15 cellular contexts compared by ENCODE assay signal in genomic region chr4:679571-680083, GRCh38. TPM values are rescaled to one million over a fixed set of nuclear protein-coding genes. Genes with fewer than 3 reads are reported as not detected.
A peak's percentile ranks its signal among the peaks of the same experiment; 100 is the strongest.
DNase-seq lines count a peak whose midpoint lies in the region; ATAC-seq, FAIRE-seq and TF ChIP-seq lines count a peak whose summit lies in the region.
"Had no signal": no experiment of that assay in that cellular context is flagged by ENCODE, and none has a peak within 500 bp of the region (broad histone marks: within the 10 kb centered on the region; RNA-seq: fewer than 3 reads in every experiment).

No MANE protein-coding gene starts in this region.

- H3K36me3 Mint-ChIP-seq in astrocyte (ENCODE audit: low read depth, unreplicated experiment) (no peaks in the 10 kb centered on the region), neural crest cell (ENCODE audit: low read depth) (no peaks in the 10 kb centered on the region)
- no peaks in the 10 kb centered on the region for H3K36me3 Mint-ChIP-seq in CD8-positive, alpha-beta T cell

- no peak overlapping the region for H3K4me3 Mint-ChIP-seq in astrocyte (ENCODE audit: unreplicated experiment)
- H3K4me3 Mint-ChIP-seq in neural crest cell, result peak overlapping the region; percentile 44
- no peak overlapping the region for H3K4me3 Mint-ChIP-seq in CD8-positive, alpha-beta T cell

- H3K27ac Mint-ChIP-seq in astrocyte (ENCODE audit: unreplicated experiment), result peak overlapping the region; percentile 53
- no peak overlapping the region for H3K27ac Mint-ChIP-seq in neural crest cell (ENCODE audit: unreplicated experiment)
- no peak overlapping the region for H3K27ac Mint-ChIP-seq in CD8-positive, alpha-beta T cell

- BruUV-seq in HepG2 (replicated peaks; lab: Mats Ljungman, UMichigan), result no TSS peak

- H3K36me3 ChIP-seq in HepG2 (replicated peaks in 1 of 2; ENCODE audit: control insufficient read depth in 1 of 2, insufficient read depth in 2 of 2, low read length in 2 of 2), result no peaks in the 10 kb centered on the region
- H3K36me3 ChIP-seq in right lobe of liver, result no peaks in the 10 kb centered on the region
- H3K36me3 ChIP-seq in astrocyte (ENCODE audit: insufficient read depth, low read length), result no peaks in the 10 kb centered on the region
- no peaks in the 10 kb centered on the region for H3K36me3 ChIP-seq in CD8-positive, alpha-beta T cell (ENCODE audit: insufficient read depth, low read length)
- H3K36me3 ChIP-seq in smooth muscle cell (ENCODE audit: low read depth), result no peaks in the 10 kb centered on the region

- H3K9me3 ChIP-seq in HepG2 (ENCODE audit: low read length) (no peaks in the 10 kb centered on the region), right lobe of liver (no peaks in the 10 kb centered on the region), astrocyte (ENCODE audit: insufficient read depth, low read depth, low read length) (no peaks in the 10 kb centered on the region), smooth muscle cell (replicated peaks; ENCODE audit: low read depth) (no peaks in the 10 kb centered on the region)
- H3K9me3 ChIP-seq in CD8-positive, alpha-beta T cell (ENCODE audit: low read length), result no peaks in the 10 kb centered on the region
- H3K9me3 ChIP-seq: A549 had no signal

- H2AFZ ChIP-seq in HepG2 (ENCODE audit: low read length), result no peak overlapping the region
- no peak overlapping the region for H2AFZ ChIP-seq in astrocyte (ENCODE audit: low read depth, low read length)
- H2AFZ ChIP-seq in smooth muscle cell (ENCODE audit: low read depth), result no peak overlapping the region

- FAIRE-seq in HepG2 (lab: Jason Lieb, UNC) (no peak), astrocyte (lab: Jason Lieb, UNC) (no peak)
- FAIRE-seq: A549 had no signal

- H3K4me3 ChIP-seq in HepG2 (replicated peaks in 1 of 3; ENCODE audit: insufficient read depth in 1 of 3, low read depth in 2 of 3, low read length in 3 of 3) (no peak overlapping the region), right lobe of liver (no peak overlapping the region), astrocyte (ENCODE audit: insufficient read depth, low read depth, low read length) (no peak overlapping the region), smooth muscle cell (no peak overlapping the region)
- H3K4me3 ChIP-seq in CD8-positive, alpha-beta T cell (ENCODE audit: low read depth, low read length), result no peak overlapping the region
- H3K4me3 ChIP-seq: A549 had no signal

- H3K4me1 ChIP-seq in HepG2 (ENCODE audit: insufficient read depth, low read length) (peaks cover 88% of the 10 kb centered on the region), right lobe of liver (peaks cover 0 to 12% (median 3%) of the 10 kb centered on the region in 4 donors), astrocyte (ENCODE audit: insufficient read depth, low read length) (peaks cover 13% of the 10 kb centered on the region), smooth muscle cell (ENCODE audit: low read depth) (peaks cover 15% of the 10 kb centered on the region)
- H3K4me1 ChIP-seq in CD8-positive, alpha-beta T cell (ENCODE audit: insufficient read depth, low read length), result peaks cover 22% of the 10 kb centered on the region

- TF ChIP-seq CTCF in HepG2 (CRISPR knock-in tag; IDR thresholded peaks at IDR 0.05) (no peak), right lobe of liver (IDR thresholded peaks at IDR 0.05) (no peak), astrocyte (IDR thresholded peaks at IDR 0.05; ENCODE audit: insufficient read depth, low read depth, low read length) (no peak), neural crest cell (conservative IDR thresholded peaks at IDR 0.05) (no peak), smooth muscle cell (IDR thresholded peaks at IDR 0.05; ENCODE audit: borderline replicate concordance, insufficient read depth, poor library complexity, severe bottlenecking) (no peak)
- no peak for TF ChIP-seq CTCF in CD8-positive, alpha-beta T cell (IDR thresholded peaks at IDR 0.05)

- CTCF ChIA-PET in HepG2 (lab: Yijun Ruan, JAX; ENCODE audit: low intra/inter-chr PET ratio, low total read pairs), result no interaction called here
- CTCF ChIA-PET in CD8-positive, alpha-beta T cell (lab: Charles Lee), result no interaction called here

- no peak for TF ChIP-seq RAD21 in HepG2 (CRISPR knock-in tag; IDR thresholded peaks at IDR 0.05)

- WGBS in HepG2 (ENCODE audit: low lambda C conversion rate), result no CpG with 5 or more reads among the region's 14 CpGs
- 60% methylated on average over 1 of the region's 14 CpGs for WGBS in right lobe of liver (ENCODE audit: insufficient coverage, low coverage, low lambda C conversion rate, missing lambda C conversion rate)
- 90% methylated on average over 14 of the region's 14 CpGs for WGBS in smooth muscle cell (ENCODE audit: low lambda C conversion rate)

- no peaks in the 10 kb centered on the region for H4K20me1 ChIP-seq in HepG2 (ENCODE audit: insufficient read depth, low read length)
- no peaks in the 10 kb centered on the region for H4K20me1 ChIP-seq in astrocyte (ENCODE audit: insufficient read depth, low read length)
- H4K20me1 ChIP-seq in smooth muscle cell (ENCODE audit: low read depth), result no peaks in the 10 kb centered on the region

- H3F3A ChIP-seq in smooth muscle cell (ENCODE audit: low read depth), result no peaks in the 10 kb centered on the region

- ATAC-seq in HepG2, result no peak
- ATAC-seq in right lobe of liver, result no peak
- ATAC-seq in CD8-positive, alpha-beta T cell, result no peak
- ATAC-seq: A549 had no signal

- peaks cover 7% of the 10 kb centered on the region for H3K79me2 ChIP-seq in HepG2 (ENCODE audit: insufficient read depth, low read length)
- H3K79me2 ChIP-seq in astrocyte (ENCODE audit: insufficient read depth, low read length), result peaks cover 10% of the 10 kb centered on the region
- peaks cover 6% of the 10 kb centered on the region for H3K79me2 ChIP-seq in smooth muscle cell (ENCODE audit: low read depth)

- H3K9ac ChIP-seq in HepG2 (ENCODE audit: insufficient read depth, low read depth, low read length) (no peak overlapping the region), astrocyte (ENCODE audit: low read length) (no peak overlapping the region), smooth muscle cell (ENCODE audit: low read depth) (no peak overlapping the region)
- H3K9ac ChIP-seq: KMS-11 had no signal

- H3K27me3 Mint-ChIP-seq in astrocyte (ENCODE audit: low read depth, unreplicated experiment), result no peaks in the 10 kb centered on the region
- H3K27me3 Mint-ChIP-seq in neural crest cell (ENCODE audit: low read depth), result no peaks in the 10 kb centered on the region
- H3K27me3 Mint-ChIP-seq in CD8-positive, alpha-beta T cell (ENCODE audit: low read depth), result no peaks in the 10 kb centered on the region

- intact Hi-C loops in HepG2 (cut with micrococcal nuclease; ENCODE audit: unreplicated experiment) (loop anchor here (10.0 kb wide), 1 partner anchor 205 kb away; no protein-coding TSS in a partner anchor), right lobe of liver (cut with DNase I) (no loop called here)
- intact Hi-C loops in CD8-positive, alpha-beta T cell (cut with DNase I, micrococcal nuclease), result loop anchor here in 1 of 2 experiments (10.0 kb wide), 1 partner anchor 175 kb away; no protein-coding TSS in a partner anchor

- POLR2A ChIA-PET in HepG2 (lab: Yijun Ruan, JAX), result interaction anchor here (1.3 kb wide), 1 partner anchor 8 kb away, joined by 7 read pairs; no protein-coding TSS in a partner anchor
- POLR2A ChIA-PET in CD8-positive, alpha-beta T cell (lab: Charles Lee), result no interaction called here

- peak in 1 of 2 experiments; percentile 24; a peak in 1 of 4 replicates for TF ChIP-seq POLR2A in HepG2 (IDR thresholded peaks at IDR 0.05; ENCODE audit: insufficient read depth in 1 of 2, low read depth in 2 of 2, low read length in 2 of 2)
- TF ChIP-seq POLR2A in right lobe of liver (IDR thresholded peaks at IDR 0.05), result no peak

- in situ Hi-C loops in HepG2 (cut with HindIII; ENCODE audit: extremely low pct_ligation_motif_present, low pct_unique_long_range_greater_than_20kb), result no loop called here

- H3K27ac ChIP-seq in HepG2 (ENCODE audit: extremely low read length, insufficient read depth, low read length) (no peak overlapping the region), right lobe of liver (no peak overlapping the region), astrocyte (ENCODE audit: low read depth, low read length) (no peak overlapping the region), smooth muscle cell (ENCODE audit: low read depth) (no peak overlapping the region)
- no peak overlapping the region for H3K27ac ChIP-seq in CD8-positive, alpha-beta T cell (ENCODE audit: low read depth, low read length)
- H3K27ac ChIP-seq: A549, KMS-11 had no signal

- H3K9me3 Mint-ChIP-seq in astrocyte (ENCODE audit: unreplicated experiment), result no peaks in the 10 kb centered on the region
- H3K9me3 Mint-ChIP-seq in neural crest cell, result no peaks in the 10 kb centered on the region
- no peaks in the 10 kb centered on the region for H3K9me3 Mint-ChIP-seq in CD8-positive, alpha-beta T cell

- H3K4me2 ChIP-seq in HepG2 (ENCODE audit: low read depth, low read length) (no peak overlapping the region), astrocyte (ENCODE audit: low read length) (no peak overlapping the region), smooth muscle cell (no peak overlapping the region)
- H3K4me2 ChIP-seq: A549, KMS-11 had no signal

- H3K4me1 Mint-ChIP-seq in astrocyte (ENCODE audit: low read depth, unreplicated experiment) (peaks cover 8% of the 10 kb centered on the region), neural crest cell (no peaks in the 10 kb centered on the region)
- H3K4me1 Mint-ChIP-seq in CD8-positive, alpha-beta T cell (ENCODE audit: low read depth), result peaks cover 10% of the 10 kb centered on the region

- TF ChIP-seq EP300 in HepG2 (IDR thresholded peaks at IDR 0.05; ENCODE audit: low read depth in 2 of 2, low read length in 2 of 2) (no peak), HepG2 (CRISPR knock-in tag; IDR thresholded peaks at IDR 0.05; ENCODE audit: borderline replicate concordance) (no peak)

- no peaks in the 10 kb centered on the region for H3K27me3 ChIP-seq in HepG2 (ENCODE audit: control insufficient read depth in 1 of 2, insufficient read depth in 2 of 2, low read length in 2 of 2)
- H3K27me3 ChIP-seq in right lobe of liver, result no peaks in the 10 kb centered on the region
- H3K27me3 ChIP-seq in astrocyte (ENCODE audit: insufficient read depth, low read length), result no peaks in the 10 kb centered on the region
- no peaks in the 10 kb centered on the region for H3K27me3 ChIP-seq in CD8-positive, alpha-beta T cell (ENCODE audit: insufficient read depth, low read length)
- H3K27me3 ChIP-seq in smooth muscle cell (ENCODE audit: low read depth), result no peaks in the 10 kb centered on the region

- DNase-seq in HepG2 (ENCODE audit: low spot score) (no peak), right lobe of liver (no peak), astrocyte (ENCODE audit: low read depth) (no peak), neural crest cell (ENCODE audit: low read depth, low spot score) (no peak), NCI-H2196 treated with DMSO at 0.1 percent for 48 hours (lab: John Stamatoyannopoulos, UW; ENCODE audit: unreplicated experiment) (no peak), smooth muscle cell (lab: John Stamatoyannopoulos, UW; ENCODE audit: unreplicated experiment) (no peak)
- no peak for DNase-seq in CD8-positive, alpha-beta T cell
- DNase-seq: C1 segment of cervical spinal cord, NCI-H1436, NCI-H2029, NCI-H2171 treated with DMSO at 0.1 percent for 48 hours, NCI-H510A treated with DMSO at 0.1 percent for 48 hours had no signal

RNA-seq across cellular contexts. Expression of gene MYL5, which starts 5.3 kb away (rescaled TPM):
- 11.0 and 16.0 TPM in 2 replicates for total RNA-seq in HepG2 (2016; rRNA removed; fragmentation: Illumina TruSeq; extraction: Trizol)
- total RNA-seq in HepG2 (2016; cell fraction: cytosol; rRNA removed; fragmentation: Illumina TruSeq; extraction: Trizol; ENCODE audit: low read depth), result 6.7 and 8.0 TPM in 2 replicates
- 10.1 and 16.2 TPM in 2 replicates for total RNA-seq in HepG2 (2016; cell fraction: insoluble cytoplasmic fraction; rRNA removed; fragmentation: Illumina TruSeq; extraction: Trizol)
- total RNA-seq in HepG2 (2016; cell fraction: membrane; rRNA removed; fragmentation: Illumina TruSeq; extraction: Trizol), result 7.6 and 8.2 TPM in 2 replicates
- total RNA-seq in HepG2 (2016; cell fraction: nucleus; rRNA removed; fragmentation: Illumina TruSeq; extraction: Trizol), result 15.9 and 16.6 TPM in 2 replicates
- 6.5 and 11.5 TPM in 2 replicates for polyA plus RNA-seq in HepG2 (2011; rRNA removed)
- 4.1 and 4.4 TPM in 2 replicates for polyA plus RNA-seq in HepG2 (2011; cell fraction: cytosol; rRNA removed)
- 40.0 and 46.9 TPM in 2 replicates for polyA plus RNA-seq in HepG2 (2011; cell fraction: nucleus; rRNA removed)
- polyA plus RNA-seq in HepG2 (2012), result 7.4 and 8.9 TPM in 2 replicates
- polyA plus RNA-seq in HepG2 (2016; cell fraction: cytosol; fragmentation: Illumina TruSeq; extraction: Trizol; ENCODE audit: low read depth), result 4.4 and 5.5 TPM in 2 replicates
- polyA plus RNA-seq in HepG2 (2016; cell fraction: insoluble cytoplasmic fraction; fragmentation: Illumina TruSeq; extraction: Trizol; ENCODE audit: low read depth), result 8.5 and 12.2 TPM in 2 replicates
- polyA plus RNA-seq in HepG2 (2016; cell fraction: membrane; fragmentation: Illumina TruSeq; extraction: Trizol; ENCODE audit: low read depth), result 4.9 and 6.3 TPM in 2 replicates
- polyA plus RNA-seq in HepG2 (2016; cell fraction: nucleus; fragmentation: Illumina TruSeq; extraction: Trizol; ENCODE audit: insufficient read depth, low read depth), result 33.7 and 41.8 TPM in 2 replicates
- polyA minus RNA-seq in HepG2 (2011; rRNA and poly(A)+ RNA removed; ENCODE audit: low replicate concordance), result 3.4 and 4.4 TPM in 2 replicates
- polyA minus RNA-seq in HepG2 (2011; cell fraction: cytosol; rRNA and poly(A)+ RNA removed), result 1.4 TPM in 1 of 2 replicates, not detected in the other
- 11.8 and 15.5 TPM in 2 replicates for polyA minus RNA-seq in HepG2 (2011; cell fraction: nucleus; rRNA and poly(A)+ RNA removed)
- total RNA-seq in right lobe of liver, result 1 to 10 TPM; 6.9 to 9.2 (median 8.4) TPM
- total RNA-seq in astrocyte, result 17.5 and 21.9 TPM in 2 replicates
- total RNA-seq in neural crest cell, result 10.6 and 10.8 TPM in 2 replicates
- total RNA-seq in CD8-positive, alpha-beta T cell, result 10 to 100 TPM; 27.2 to 28.7 TPM
- 6.8 and 22.1 TPM in 2 replicates for total RNA-seq in smooth muscle cell
- 6.7 and 12.5 TPM in 2 replicates for polyA plus RNA-seq in smooth muscle cell

RNA-seq across cellular contexts. Expression of gene ATP5ME, which starts 5.6 kb away (rescaled TPM):
- 753 and 1,048 TPM in 2 replicates for total RNA-seq in HepG2 (2016; rRNA removed; fragmentation: Illumina TruSeq; extraction: Trizol)
- 458 and 593 TPM in 2 replicates for total RNA-seq in HepG2 (2016; cell fraction: cytosol; rRNA removed; fragmentation: Illumina TruSeq; extraction: Trizol; ENCODE audit: low read depth)
- 792 and 1,109 TPM in 2 replicates for total RNA-seq in HepG2 (2016; cell fraction: insoluble cytoplasmic fraction; rRNA removed; fragmentation: Illumina TruSeq; extraction: Trizol)
- 613 and 660 TPM in 2 replicates for total RNA-seq in HepG2 (2016; cell fraction: membrane; rRNA removed; fragmentation: Illumina TruSeq; extraction: Trizol)
- total RNA-seq in HepG2 (2016; cell fraction: nucleus; rRNA removed; fragmentation: Illumina TruSeq; extraction: Trizol), result 219 and 249 TPM in 2 replicates
- polyA plus RNA-seq in HepG2 (2011; rRNA removed), result 301 and 305 TPM in 2 replicates
- 507 and 666 TPM in 2 replicates for polyA plus RNA-seq in HepG2 (2011; cell fraction: cytosol; rRNA removed)
- 133 and 152 TPM in 2 replicates for polyA plus RNA-seq in HepG2 (2011; cell fraction: nucleus; rRNA removed)
- polyA plus RNA-seq in HepG2 (2012), result 451 and 767 TPM in 2 replicates
- 482 and 603 TPM in 2 replicates for polyA plus RNA-seq in HepG2 (2016; cell fraction: cytosol; fragmentation: Illumina TruSeq; extraction: Trizol; ENCODE audit: low read depth)
- polyA plus RNA-seq in HepG2 (2016; cell fraction: insoluble cytoplasmic fraction; fragmentation: Illumina TruSeq; extraction: Trizol; ENCODE audit: low read depth), result 926 and 995 TPM in 2 replicates
- polyA plus RNA-seq in HepG2 (2016; cell fraction: membrane; fragmentation: Illumina TruSeq; extraction: Trizol; ENCODE audit: low read depth), result 496 and 594 TPM in 2 replicates
- 426 and 431 TPM in 2 replicates for polyA plus RNA-seq in HepG2 (2016; cell fraction: nucleus; fragmentation: Illumina TruSeq; extraction: Trizol; ENCODE audit: insufficient read depth, low read depth)
- polyA minus RNA-seq in HepG2 (2011; rRNA and poly(A)+ RNA removed; ENCODE audit: low replicate concordance), result 68.8 and 71.4 TPM in 2 replicates
- 62.0 and 63.6 TPM in 2 replicates for polyA minus RNA-seq in HepG2 (2011; cell fraction: cytosol; rRNA and poly(A)+ RNA removed)
- 23.6 and 38.7 TPM in 2 replicates for polyA minus RNA-seq in HepG2 (2011; cell fraction: nucleus; rRNA and poly(A)+ RNA removed)
- 100 to 1,000 TPM in 4 of 6 experiments, 10 to 100 TPM in 2; 78.2 to 225 (median 162) TPM for total RNA-seq in right lobe of liver
- 255 and 263 TPM in 2 replicates for total RNA-seq in astrocyte
- total RNA-seq in neural crest cell, result 278 and 281 TPM in 2 replicates
- 100 to 1,000 TPM; 113 to 114 TPM for total RNA-seq in CD8-positive, alpha-beta T cell
- 95.4 and 152 TPM in 2 replicates for total RNA-seq in smooth muscle cell
- polyA plus RNA-seq in smooth muscle cell, result 699 and 733 TPM in 2 replicates

RNA-seq across cellular contexts. Expression of gene SLC49A3, which starts 9.3 kb away (rescaled TPM):
- total RNA-seq in HepG2 (2016; rRNA removed; fragmentation: Illumina TruSeq; extraction: Trizol) (0.07 TPM in 1 of 2 replicates, not detected in the other), right lobe of liver (1 to 10 TPM; 2.9 to 9.0 (median 5.2) TPM), astrocyte (6.2 and 9.2 TPM in 2 replicates), neural crest cell (0.77 and 0.91 TPM in 2 replicates), smooth muscle cell (15.6 and 26.4 TPM in 2 replicates)
- not detected in 2 replicates for total RNA-seq in HepG2 (2016; cell fraction: cytosol; rRNA removed; fragmentation: Illumina TruSeq; extraction: Trizol; ENCODE audit: low read depth)
- 0.09 TPM in 1 of 2 replicates, not detected in the other for total RNA-seq in HepG2 (2016; cell fraction: insoluble cytoplasmic fraction; rRNA removed; fragmentation: Illumina TruSeq; extraction: Trizol)
- not detected in 2 replicates for total RNA-seq in HepG2 (2016; cell fraction: membrane; rRNA removed; fragmentation: Illumina TruSeq; extraction: Trizol)
- 0.62 TPM in 1 of 2 replicates, not detected in the other for total RNA-seq in HepG2 (2016; cell fraction: nucleus; rRNA removed; fragmentation: Illumina TruSeq; extraction: Trizol)
- polyA plus RNA-seq in HepG2 (2011; rRNA removed) (0.17 and 0.22 TPM in 2 replicates), smooth muscle cell (40.2 and 40.3 TPM in 2 replicates)
- polyA plus RNA-seq in HepG2 (2011; cell fraction: cytosol; rRNA removed), result 0.10 and 0.16 TPM in 2 replicates
- 1.9 and 2.5 TPM in 2 replicates for polyA plus RNA-seq in HepG2 (2011; cell fraction: nucleus; rRNA removed)
- 0.21 and 0.29 TPM in 2 replicates for polyA plus RNA-seq in HepG2 (2012)
- polyA plus RNA-seq in HepG2 (2016; cell fraction: cytosol; fragmentation: Illumina TruSeq; extraction: Trizol; ENCODE audit: low read depth), result 0.07 TPM in 1 of 2 replicates, not detected in the other
- not detected in 2 replicates for polyA plus RNA-seq in HepG2 (2016; cell fraction: insoluble cytoplasmic fraction; fragmentation: Illumina TruSeq; extraction: Trizol; ENCODE audit: low read depth)
- polyA plus RNA-seq in HepG2 (2016; cell fraction: membrane; fragmentation: Illumina TruSeq; extraction: Trizol; ENCODE audit: low read depth), result not detected in 2 replicates
- polyA plus RNA-seq in HepG2 (2016; cell fraction: nucleus; fragmentation: Illumina TruSeq; extraction: Trizol; ENCODE audit: insufficient read depth, low read depth), result 0.53 TPM in 1 of 2 replicates, not detected in the other
- 0.12 TPM in 1 of 2 replicates, not detected in the other for polyA minus RNA-seq in HepG2 (2011; rRNA and poly(A)+ RNA removed; ENCODE audit: low replicate concordance)
- polyA minus RNA-seq in HepG2 (2011; cell fraction: cytosol; rRNA and poly(A)+ RNA removed), result not detected in 2 replicates
- 0.25 and 0.26 TPM in 2 replicates for polyA minus RNA-seq in HepG2 (2011; cell fraction: nucleus; rRNA and poly(A)+ RNA removed)
- total RNA-seq in CD8-positive, alpha-beta T cell, result under 1 TPM; 0.69 to 0.73 TPM
- total RNA-seq: M059J had no signal

RNA-seq across cellular contexts. Expression of gene PCGF3, which starts 26.0 kb away (rescaled TPM):
- total RNA-seq in HepG2 (2016; rRNA removed; fragmentation: Illumina TruSeq; extraction: Trizol) (24.2 and 28.6 TPM in 2 replicates), right lobe of liver (10 to 100 TPM; 13.0 to 23.5 (median 14.7) TPM), astrocyte (61.1 and 65.7 TPM in 2 replicates), neural crest cell (58.5 and 61.2 TPM in 2 replicates), smooth muscle cell (45.4 and 57.5 TPM in 2 replicates)
- total RNA-seq in HepG2 (2016; cell fraction: cytosol; rRNA removed; fragmentation: Illumina TruSeq; extraction: Trizol; ENCODE audit: low read depth), result 16.2 and 16.7 TPM in 2 replicates
- total RNA-seq in HepG2 (2016; cell fraction: insoluble cytoplasmic fraction; rRNA removed; fragmentation: Illumina TruSeq; extraction: Trizol), result 22.5 and 27.7 TPM in 2 replicates
- total RNA-seq in HepG2 (2016; cell fraction: membrane; rRNA removed; fragmentation: Illumina TruSeq; extraction: Trizol), result 36.9 and 38.9 TPM in 2 replicates
- total RNA-seq in HepG2 (2016; cell fraction: nucleus; rRNA removed; fragmentation: Illumina TruSeq; extraction: Trizol), result 40.6 and 42.6 TPM in 2 replicates
- polyA plus RNA-seq in HepG2 (2011; rRNA removed) (66.2 and 80.8 TPM in 2 replicates), smooth muscle cell (29.6 and 30.9 TPM in 2 replicates)
- 32.3 and 37.9 TPM in 2 replicates for polyA plus RNA-seq in HepG2 (2011; cell fraction: cytosol; rRNA removed)
- 406 and 428 TPM in 2 replicates for polyA plus RNA-seq in HepG2 (2011; cell fraction: nucleus; rRNA removed)
- polyA plus RNA-seq in HepG2 (2012), result 37.8 and 47.7 TPM in 2 replicates
- 13.4 and 15.5 TPM in 2 replicates for polyA plus RNA-seq in HepG2 (2016; cell fraction: cytosol; fragmentation: Illumina TruSeq; extraction: Trizol; ENCODE audit: low read depth)
- polyA plus RNA-seq in HepG2 (2016; cell fraction: insoluble cytoplasmic fraction; fragmentation: Illumina TruSeq; extraction: Trizol; ENCODE audit: low read depth), result 20.0 and 26.4 TPM in 2 replicates
- polyA plus RNA-seq in HepG2 (2016; cell fraction: membrane; fragmentation: Illumina TruSeq; extraction: Trizol; ENCODE audit: low read depth), result 26.7 and 30.4 TPM in 2 replicates
- 92.0 and 96.8 TPM in 2 replicates for polyA plus RNA-seq in HepG2 (2016; cell fraction: nucleus; fragmentation: Illumina TruSeq; extraction: Trizol; ENCODE audit: insufficient read depth, low read depth)
- 38.9 and 82.6 TPM in 2 replicates for polyA minus RNA-seq in HepG2 (2011; rRNA and poly(A)+ RNA removed; ENCODE audit: low replicate concordance)
- 18.1 and 23.5 TPM in 2 replicates for polyA minus RNA-seq in HepG2 (2011; cell fraction: cytosol; rRNA and poly(A)+ RNA removed)
- polyA minus RNA-seq in HepG2 (2011; cell fraction: nucleus; rRNA and poly(A)+ RNA removed), result 119 and 121 TPM in 2 replicates
- 10 to 100 TPM; 39.1 to 39.5 TPM for total RNA-seq in CD8-positive, alpha-beta T cell

RNA-seq across cellular contexts. Expression of gene PDE6B, which starts 54.3 kb away (rescaled TPM):
- 0.38 TPM in 1 of 2 replicates, not detected in the other for total RNA-seq in HepG2 (2016; rRNA removed; fragmentation: Illumina TruSeq; extraction: Trizol)
- 0.20 TPM in 1 of 2 replicates, not detected in the other for total RNA-seq in HepG2 (2016; cell fraction: cytosol; rRNA removed; fragmentation: Illumina TruSeq; extraction: Trizol; ENCODE audit: low read depth)
- total RNA-seq in HepG2 (2016; cell fraction: insoluble cytoplasmic fraction; rRNA removed; fragmentation: Illumina TruSeq; extraction: Trizol), result 0.09 TPM in 1 of 2 replicates, not detected in the other
- total RNA-seq in HepG2 (2016; cell fraction: membrane; rRNA removed; fragmentation: Illumina TruSeq; extraction: Trizol), result 0.25 TPM in 1 of 2 replicates, not detected in the other
- not detected in 2 replicates for total RNA-seq in HepG2 (2016; cell fraction: nucleus; rRNA removed; fragmentation: Illumina TruSeq; extraction: Trizol)
- polyA plus RNA-seq in HepG2 (2011; rRNA removed), result 0.38 and 0.40 TPM in 2 replicates
- polyA plus RNA-seq in HepG2 (2011; cell fraction: cytosol; rRNA removed), result 0.43 and 0.62 TPM in 2 replicates
- polyA plus RNA-seq in HepG2 (2011; cell fraction: nucleus; rRNA removed), result 0.33 and 0.45 TPM in 2 replicates
- 0.38 and 0.73 TPM in 2 replicates for polyA plus RNA-seq in HepG2 (2012)
- polyA plus RNA-seq in HepG2 (2016; cell fraction: cytosol; fragmentation: Illumina TruSeq; extraction: Trizol; ENCODE audit: low read depth), result not detected in 2 replicates
- not detected in 2 replicates for polyA plus RNA-seq in HepG2 (2016; cell fraction: insoluble cytoplasmic fraction; fragmentation: Illumina TruSeq; extraction: Trizol; ENCODE audit: low read depth)
- polyA plus RNA-seq in HepG2 (2016; cell fraction: membrane; fragmentation: Illumina TruSeq; extraction: Trizol; ENCODE audit: low read depth), result 0.13 TPM in 1 of 2 replicates, not detected in the other
- polyA plus RNA-seq in HepG2 (2016; cell fraction: nucleus; fragmentation: Illumina TruSeq; extraction: Trizol; ENCODE audit: insufficient read depth, low read depth), result not detected in 2 replicates
- polyA minus RNA-seq in HepG2 (2011; rRNA and poly(A)+ RNA removed; ENCODE audit: low replicate concordance), result 0.32 TPM in 1 of 2 replicates, not detected in the other
- 0.69 and 1.3 TPM in 2 replicates for polyA minus RNA-seq in HepG2 (2011; cell fraction: cytosol; rRNA and poly(A)+ RNA removed)
- polyA minus RNA-seq in HepG2 (2011; cell fraction: nucleus; rRNA and poly(A)+ RNA removed), result 0.37 and 1.3 TPM in 2 replicates
- total RNA-seq in right lobe of liver, result 1 to 10 TPM in 1 of 6 experiments, under 1 TPM in 4, not detected in 1; 0.24 to 1.9 (median 0.76) TPM
- total RNA-seq in astrocyte, result 2.8 and 3.7 TPM in 2 replicates
- total RNA-seq in neural crest cell, result 3.4 and 4.1 TPM in 2 replicates
- 10 to 100 TPM; 10.3 to 10.4 TPM for total RNA-seq in CD8-positive, alpha-beta T cell
- total RNA-seq in smooth muscle cell, result 5.1 and 9.8 TPM in 2 replicates
- polyA plus RNA-seq in smooth muscle cell, result 7.6 and 9.0 TPM in 2 replicates
- total RNA-seq: M059J had no signal
- polyA plus RNA-seq: A549 had no signal
